In the genomic region with DNA sequence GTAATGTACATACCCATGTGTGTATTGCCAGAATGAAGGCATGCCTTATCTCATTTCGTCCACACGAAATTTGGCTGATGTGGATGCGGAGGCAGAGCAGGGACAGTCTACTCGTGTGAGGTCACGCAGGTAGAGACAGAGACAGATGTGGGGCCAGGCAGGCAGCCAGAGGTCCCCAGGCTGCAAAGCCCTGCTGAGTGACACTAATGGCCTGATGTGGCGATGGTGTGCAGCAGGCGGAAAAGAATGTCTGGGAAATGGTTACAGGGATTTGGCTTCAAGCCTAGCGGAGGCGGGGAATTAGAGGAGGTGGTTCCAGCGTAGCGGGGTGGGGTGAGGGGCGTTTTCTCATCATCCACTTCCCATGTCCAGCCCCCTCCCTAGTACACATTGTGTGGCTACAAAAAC, we compare ENCODE assay signal across 1 cellular context.
A peak's percentile ranks its signal among the peaks of the same experiment; 100 is the strongest.
TF ChIP-seq lines count a peak whose summit lies in the region.

No MANE protein-coding gene starts in this region.

TF ChIP-seq in K562, 482 proteins besides CTCF, POLR2A, EP300 and RAD21:
- TF ChIP-seq, protein P1, sequence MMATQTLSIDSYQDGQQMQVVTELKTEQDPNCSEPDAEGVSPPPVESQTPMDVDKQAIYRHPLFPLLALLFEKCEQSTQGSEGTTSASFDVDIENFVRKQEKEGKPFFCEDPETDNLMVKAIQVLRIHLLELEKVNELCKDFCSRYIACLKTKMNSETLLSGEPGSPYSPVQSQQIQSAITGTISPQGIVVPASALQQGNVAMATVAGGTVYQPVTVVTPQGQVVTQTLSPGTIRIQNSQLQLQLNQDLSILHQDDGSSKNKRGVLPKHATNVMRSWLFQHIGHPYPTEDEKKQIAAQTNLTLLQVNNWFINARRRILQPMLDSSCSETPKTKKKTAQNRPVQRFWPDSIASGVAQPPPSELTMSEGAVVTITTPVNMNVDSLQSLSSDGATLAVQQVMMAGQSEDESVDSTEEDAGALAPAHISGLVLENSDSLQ (IDR thresholded peaks at IDR 0.05): peak; percentile 45; the same call in 1 of the 2 replicates
- no peak for TF ChIP-seq ZFP30 (CRISPR knock-in tag; IDR thresholded peaks at IDR 0.05; ENCODE audit: borderline replicate concordance)
- no peak for TF ChIP-seq ZNF239 (CRISPR knock-in tag; IDR thresholded peaks at IDR 0.05)
- peak; percentile 78 for TF ChIP-seq MEIS2 (IDR thresholded peaks at IDR 0.05; ENCODE audit: partially characterized antibody)
- TF ChIP-seq, protein P2, sequence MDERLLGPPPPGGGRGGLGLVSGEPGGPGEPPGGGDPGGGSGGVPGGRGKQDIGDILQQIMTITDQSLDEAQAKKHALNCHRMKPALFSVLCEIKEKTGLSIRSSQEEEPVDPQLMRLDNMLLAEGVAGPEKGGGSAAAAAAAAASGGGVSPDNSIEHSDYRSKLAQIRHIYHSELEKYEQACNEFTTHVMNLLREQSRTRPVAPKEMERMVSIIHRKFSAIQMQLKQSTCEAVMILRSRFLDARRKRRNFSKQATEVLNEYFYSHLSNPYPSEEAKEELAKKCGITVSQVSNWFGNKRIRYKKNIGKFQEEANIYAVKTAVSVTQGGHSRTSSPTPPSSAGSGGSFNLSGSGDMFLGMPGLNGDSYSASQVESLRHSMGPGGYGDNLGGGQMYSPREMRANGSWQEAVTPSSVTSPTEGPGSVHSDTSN (CRISPR knock-in tag; IDR thresholded peaks at IDR 0.05; ENCODE audit: low read depth): no peak
- TF ChIP-seq, protein P2 (tag; conservative IDR thresholded peaks at IDR 0.05; ENCODE audit: low read depth): peak; percentile 67
TF ChIP-seq in K562: peak in this region for 3.
